ENCODE assay signal across 9 cellular contexts in genomic region chr18:32930695-32931301, GRCh38.
A peak's percentile ranks its signal among the peaks of the same experiment; 100 is the strongest.
DNase-seq lines count a peak whose midpoint lies in the region; ATAC-seq, FAIRE-seq and TF ChIP-seq lines count a peak whose summit lies in the region.
"Had no signal": no experiment of that assay in that cellular context is flagged by ENCODE, and none has a peak within 500 bp of the region (broad histone marks: within the 10 kb centered on the region; RNA-seq: fewer than 3 reads in every experiment).

No MANE protein-coding gene starts in this region.

- ATAC-seq in GM19395 (IDR thresholded peaks at IDR 0.05; ENCODE audit: unreplicated experiment) (peak; percentile 99), HG03175 (IDR thresholded peaks at IDR 0.05; ENCODE audit: unreplicated experiment) (peak; percentile 99)

- no peak overlapping the region for H3K27ac ChIP-seq in prostate gland
- H3K27ac ChIP-seq: SK-N-MC had no signal

- no peaks in the 10 kb centered on the region for H3K9me3 ChIP-seq in prostate gland

- H3K27me3 ChIP-seq in prostate gland (replicated peaks; ENCODE audit: insufficient read depth) = no peaks in the 10 kb centered on the region

- H3K4me1 Mint-ChIP-seq in chondrocyte (ENCODE audit: low read depth) = peaks cover 6% of the 10 kb centered on the region

- H3K36me3 Mint-ChIP-seq in chondrocyte (ENCODE audit: low read depth) = no peaks in the 10 kb centered on the region

- peaks cover 1% of the 10 kb centered on the region for H3K27me3 Mint-ChIP-seq in chondrocyte (ENCODE audit: low read depth)

- H3K4me1 ChIP-seq in prostate gland (replicated peaks) = no peaks in the 10 kb centered on the region

- no peak overlapping the region for H3K27ac Mint-ChIP-seq in chondrocyte (ENCODE audit: unreplicated experiment)

- H3K4me3 ChIP-seq in prostate gland = no peak overlapping the region
- H3K4me3 ChIP-seq: SK-N-MC had no signal

- 52% methylated on average over 6 of the region's 6 CpGs for WGBS in prostate gland

- peak; percentile 81 for TF ChIP-seq CTCF in chondrocyte (IDR thresholded peaks at IDR 0.05)
- TF ChIP-seq CTCF in prostate gland (IDR thresholded peaks at IDR 0.05) = peak in 3 of 4 experiments; percentile 27 to 43 (median 33)

- FAIRE-seq in HTR-8/SVneo (lab: Jason Lieb, UNC) = no peak

- H3K9me3 Mint-ChIP-seq in chondrocyte (ENCODE audit: low read depth) = peaks cover 4% of the 10 kb centered on the region

- TF ChIP-seq POLR2A in prostate gland (IDR thresholded peaks at IDR 0.05) = no peak

- peak; percentile 64 for DNase-seq in D341Med (ENCODE audit: low spot score)
- peak; percentile 11 to 58 for DNase-seq in NCI-H526 (lab: John Stamatoyannopoulos, UW)
- no peak for DNase-seq in chondrocyte (ENCODE audit: low spot score)
- no peak for DNase-seq in prostate gland (ENCODE audit: low spot score)
- no peak for DNase-seq in HTR-8/SVneo (ENCODE audit: insufficient read length, low spot score)
- DNase-seq in activated CD4-positive, alpha-beta T cell treated with anti-CD3 and anti-CD28 coated beads for 1 hour = no peak

- no peak overlapping the region for H3K4me3 Mint-ChIP-seq in chondrocyte (ENCODE audit: unreplicated experiment)

- no peaks in the 10 kb centered on the region for H3K36me3 ChIP-seq in prostate gland

- intact Hi-C loops in prostate gland (cut with DNase I) = no loop called here

Comparison
In these comparisons a context has a peak if more than half of its experiments do, and no peak if none do; other contexts are left out.
1. DNase-seq: peak in D341Med (single experiment) and NCI-H526 (2 of 2); none in chondrocyte (single experiment), prostate gland (single experiment), HTR-8/SVneo (single experiment) and activated CD4-positive, alpha-beta T cell treated with anti-CD3 and anti-CD28 coated beads for 1 hour (single experiment).